In genomic region chr15:94258246-94258645, GRCh38 we compare ENCODE assay signal across 12 cellular contexts. TPM values are rescaled to one million over a fixed set of nuclear protein-coding genes. Genes with fewer than 3 reads are reported as not detected.
A peak's percentile ranks its signal among the peaks of the same experiment; 100 is the strongest.
DNase-seq lines count a peak whose midpoint lies in the region; ATAC-seq and TF ChIP-seq lines count a peak whose summit lies in the region.
"Had no signal": no experiment of that assay in that cellular context is flagged by ENCODE, and none has a peak within 500 bp of the region (broad histone marks: within the 10 kb centered on the region; RNA-seq: fewer than 3 reads in every experiment).

No MANE protein-coding gene starts in this region.

- WGBS in heart left ventricle, 4 donors = 92 to 95% (median 93%) methylated on average over 2 of the region's 2 CpGs

- no peaks in the 10 kb centered on the region for H3K36me3 Mint-ChIP-seq in naive B cell

- H3K9me3 Mint-ChIP-seq in naive B cell = no peaks in the 10 kb centered on the region
- H3K9me3 Mint-ChIP-seq: activated T-helper 17 cell treated with anti-CD3 and anti-CD28 coated beads, Interleukin-2, amount 50 U/mL, for 72 hours; GM23338 had no signal

- DNase-seq in naive B cell (peak; percentile 79), WERI-Rb-1 (no peak), mucosa of descending colon (no peak), heart left ventricle (no peak)
- DNase-seq in NK-92 treated with Interleukin-12 subunit alpha and Interleukin-12 subunit beta, amount 100 ng/mL, for 24 hours (lab: John Stamatoyannopoulos, UW) = no peak
- DNase-seq: DMS 273 treated with DMSO at 0.1 percent for 48 hours, NCI-H69 had no signal

- peaks cover 33% of the 10 kb centered on the region for H3K27me3 ChIP-seq in WERI-Rb-1 (ENCODE audit: insufficient read depth, low read depth, severe bottlenecking)
- no peaks in the 10 kb centered on the region for H3K27me3 ChIP-seq in heart left ventricle

- no peak for TF ChIP-seq POLR2A in heart left ventricle (IDR thresholded peaks at IDR 0.05)

- peak overlapping the region; percentile 2 to 89 (median 63) for H3K4me3 Mint-ChIP-seq in naive B cell
- H3K4me3 Mint-ChIP-seq: activated T-helper 17 cell treated with anti-CD3 and anti-CD28 coated beads, Interleukin-2, amount 50 U/mL, for 72 hours; GM23338 had no signal

- ATAC-seq in GM19023 (IDR thresholded peaks at IDR 0.05; ENCODE audit: unreplicated experiment) (peak; percentile 63), HG02571 (IDR thresholded peaks at IDR 0.05; ENCODE audit: unreplicated experiment) (peak; percentile 58), HG03378 (IDR thresholded peaks at IDR 0.05; ENCODE audit: unreplicated experiment) (peak; percentile 63), naive B cell (ENCODE audit: low read depth in 2 of 2) (peak; percentile 82 to 85), mucosa of descending colon (no peak), heart left ventricle (no peak)
- ATAC-seq: activated T-helper 17 cell treated with anti-CD3 and anti-CD28 coated beads, Interleukin-2, amount 50 U/mL, for 72 hours; GM23338 had no signal

- peak overlapping the region; percentile 81 to 98 (median 94) for H3K27ac Mint-ChIP-seq in naive B cell
- H3K27ac Mint-ChIP-seq: activated T-helper 17 cell treated with anti-CD3 and anti-CD28 coated beads, Interleukin-2, amount 50 U/mL, for 72 hours; GM23338 had no signal

- peaks cover 66 to 89% (median 79%) of the 10 kb centered on the region in 3 donors for H3K4me1 Mint-ChIP-seq in naive B cell
- H3K4me1 Mint-ChIP-seq: GM23338 had no signal

- peaks cover 15% of the 10 kb centered on the region for H3K4me1 ChIP-seq in mucosa of descending colon (ENCODE audit: low read depth)
- peaks cover 0 to 28% (median 0%) of the 10 kb centered on the region in 12 donors for H3K4me1 ChIP-seq in heart left ventricle

- no peak overlapping the region for H3K27ac ChIP-seq in WERI-Rb-1
- H3K27ac ChIP-seq in heart left ventricle = no peak overlapping the region

- intact Hi-C loops in mucosa of descending colon (cut with DNase I, micrococcal nuclease) = no loop called here
- intact Hi-C loops in heart left ventricle (cut with DNase I) = loop anchor here in 1 of 10 donors (10.0 kb wide), 1 partner anchor 47 kb away; no protein-coding TSS in a partner anchor

- H3K9me3 ChIP-seq in WERI-Rb-1 (ENCODE audit: severe bottlenecking) (no peaks in the 10 kb centered on the region), mucosa of descending colon (no peaks in the 10 kb centered on the region), heart left ventricle (no peaks in the 10 kb centered on the region)

- TF ChIP-seq CTCF in WERI-Rb-1 (IDR thresholded peaks at IDR 0.05; ENCODE audit: low read depth, low read length) = no peak
- no peak for TF ChIP-seq CTCF in mucosa of descending colon (IDR thresholded peaks at IDR 0.05)
- no peak for TF ChIP-seq CTCF in heart left ventricle (IDR thresholded peaks at IDR 0.05)

- H3K27me3 Mint-ChIP-seq in naive B cell = no peaks in the 10 kb centered on the region
- H3K27me3 Mint-ChIP-seq: activated T-helper 17 cell treated with anti-CD3 and anti-CD28 coated beads, Interleukin-2, amount 50 U/mL, for 72 hours had no signal

- H3K36me3 ChIP-seq in WERI-Rb-1 = no peaks in the 10 kb centered on the region
- no peaks in the 10 kb centered on the region for H3K36me3 ChIP-seq in mucosa of descending colon (ENCODE audit: low read depth)
- no peaks in the 10 kb centered on the region for H3K36me3 ChIP-seq in heart left ventricle

- no peak overlapping the region for H3K4me3 ChIP-seq in WERI-Rb-1 (ENCODE audit: low read depth, low read length)
- no peak overlapping the region for H3K4me3 ChIP-seq in mucosa of descending colon
- H3K4me3 ChIP-seq in heart left ventricle = no peak overlapping the region
- H3K4me3 ChIP-seq: GM23338 had no signal

RNA-seq across cellular contexts. Expression of gene MCTP2, which starts 26.9 kb away (rescaled TPM):
- polyA plus RNA-seq in naive B cell (ENCODE audit: low read depth in 6 of 6) (10 to 100 TPM; 12.7 to 30.5 (median 17.5) TPM), heart left ventricle (1 to 10 TPM in 1 of 2 donors, under 1 TPM in 1; 0.57 to 1.1 TPM)
- total RNA-seq in mucosa of descending colon (10 to 100 TPM; 41.9 to 89.3 (median 83.7) TPM), heart left ventricle (10 to 100 TPM in 1 of 9 donors, 1 to 10 TPM in 5, under 1 TPM in 3; 0.35 to 12.1 (median 6.3) TPM)

Comparison
In these comparisons a context has a peak if more than half of its experiments do, and no peak if none do; other contexts are left out.
1. ATAC-seq: peak in GM19023 (single experiment), HG02571 (single experiment), HG03378 (single experiment) and naive B cell (2 of 2); none in mucosa of descending colon (single experiment) and heart left ventricle (0 of 4).